ENCODE assay signal across 25 cellular contexts in genomic region chr12:79841878-79842265, GRCh38.
DNase-seq lines count a peak whose midpoint lies in the region; ATAC-seq, FAIRE-seq and TF ChIP-seq lines count a peak whose summit lies in the region.
"Had no signal": no experiment of that assay in that cellular context is flagged by ENCODE, and none has a peak within 500 bp of the region (broad histone marks: within the 10 kb centered on the region; RNA-seq: fewer than 3 reads in every experiment).

No MANE protein-coding gene starts in this region.

- no peaks in the 10 kb centered on the region for H3K27me3 Mint-ChIP-seq in CD4-positive, alpha-beta T cell
- H3K27me3 Mint-ChIP-seq: activated CD4-positive, alpha-beta T cell treated with anti-CD3 and anti-CD28 coated beads for 36 hours had no signal

- H3K4me3 ChIP-seq in mesendoderm (ENCODE audit: low read length) = no peak overlapping the region
- H3K4me3 ChIP-seq in mammary epithelial cell (replicated peaks in 1 of 3; ENCODE audit: insufficient read depth in 1 of 3, low read depth in 2 of 3, low read length in 3 of 3) = no peak overlapping the region
- H3K4me3 ChIP-seq: colonic mucosa, uterus had no signal

- H4K8ac ChIP-seq in mesendoderm (ENCODE audit: low read depth, low read length) = no peak overlapping the region

- no peak overlapping the region for H3K4ac ChIP-seq in mesendoderm (ENCODE audit: low read depth, low read length)

- H3K9ac ChIP-seq in mesendoderm (ENCODE audit: low read length) (no peak overlapping the region), mammary epithelial cell (ENCODE audit: insufficient read depth, low read length) (no peak overlapping the region)

- H3K36me3 ChIP-seq in mesendoderm (ENCODE audit: control insufficient read depth, insufficient read depth, low read length) = no peaks in the 10 kb centered on the region
- H3K36me3 ChIP-seq in mammary epithelial cell (ENCODE audit: insufficient read depth, low read length) = peaks cover 5% of the 10 kb centered on the region
- H3K36me3 ChIP-seq: colonic mucosa, uterus had no signal

- no peak overlapping the region for H2BK15ac ChIP-seq in mesendoderm (replicated peaks; ENCODE audit: low read depth)

- H3K23ac ChIP-seq in mesendoderm (ENCODE audit: low read length) = no peak overlapping the region

- H2AFZ ChIP-seq in mammary epithelial cell (ENCODE audit: low read depth, low read length) = no peak overlapping the region

- BruUV-seq in mammary epithelial cell (replicated peaks; lab: Mats Ljungman, UMichigan) = no TSS peak

- H3K79me2 ChIP-seq in mesendoderm (ENCODE audit: control insufficient read depth, insufficient read depth, low read length) = peaks cover 1% of the 10 kb centered on the region
- H3K79me2 ChIP-seq in mammary epithelial cell (ENCODE audit: insufficient read depth, low read length) = peaks cover 69% of the 10 kb centered on the region

- H3K9me3 ChIP-seq in CD4-positive, alpha-beta T cell (ENCODE audit: control insufficient read depth, low read length) = peaks cover 9% of the 10 kb centered on the region
- H3K9me3 ChIP-seq in mammary epithelial cell (replicated peaks; ENCODE audit: insufficient read depth, low read length) = peaks cover 7% of the 10 kb centered on the region
- H3K9me3 ChIP-seq: colonic mucosa, uterus had no signal

- POLR2A ChIA-PET in CD4-positive, alpha-beta T cell (lab: Charles Lee) = interaction anchor here (0.7 kb wide), 1 partner anchor 436 kb away, joined by 4 read pairs; no protein-coding TSS in a partner anchor

- no peak overlapping the region for H2AK5ac ChIP-seq in mesendoderm (ENCODE audit: low read length)

- H3K9me3 Mint-ChIP-seq in CD4-positive, alpha-beta T cell = peaks cover 13% of the 10 kb centered on the region

- no peak overlapping the region for H3K27ac ChIP-seq in CD4-positive, alpha-beta T cell (ENCODE audit: low read depth, low read length)
- H3K27ac ChIP-seq in angular gyrus (ENCODE audit: low read depth, low read length) = peak overlapping the region; percentile 70
- H3K27ac ChIP-seq in mesendoderm (ENCODE audit: low read depth, low read length) = no peak overlapping the region
- H3K27ac ChIP-seq in mammary epithelial cell (ENCODE audit: insufficient read depth, low read depth, low read length) = no peak overlapping the region
- H3K27ac ChIP-seq: brain microvascular endothelial cell, colonic mucosa had no signal

- TF ChIP-seq POLR2A in GM12891 (IDR thresholded peaks at IDR 0.05; ENCODE audit: low read depth, low read length) = no peak

- ATAC-seq in CD4-positive, alpha-beta T cell (ENCODE audit: poor library complexity) = no peak

- H3K36me3 Mint-ChIP-seq in CD4-positive, alpha-beta T cell (ENCODE audit: low read depth) = peaks cover 86% of the 10 kb centered on the region

- DNase-seq in CD4-positive, alpha-beta T cell = no peak
- DNase-seq in GM12891 (ENCODE audit: insufficient read length, low spot score) = no peak
- DNase-seq in mesendoderm = no peak
- DNase-seq in mammary epithelial cell = no peak
- DNase-seq in T-helper 9 cell = no peak
- DNase-seq in amniotic stem cell (lab: John Stamatoyannopoulos, UW) = no peak
- DNase-seq: activated CD4-positive, alpha-beta T cell treated with anti-CD3 and anti-CD28 coated beads for 36 hours; activated CD8-positive, alpha-beta memory T cell treated with anti-CD3 and anti-CD28 coated beads, Interleukin-2, amount 50 U/mL, for 4 hours; activated effector memory CD4-positive, alpha-beta T cell treated with anti-CD3 and anti-CD28 coated beads, Interleukin-2, amount 50 U/mL, for 16 hours; brain microvascular endothelial cell; colonic mucosa; DMS79 treated with DMSO at 0.1 percent for 48 hours; glutamatergic neuron; GOT3; midbrain; NCI-H1092 treated with DMSO at 0.1 percent for 48 hours; NCI-H2029; NCI-H82; nephron progenitor cell; OCI-M1; posterior cingulate gyrus; SHP77; uterus had no signal

- H3K4me1 ChIP-seq in mesendoderm (ENCODE audit: control insufficient read depth, low read depth, low read length) (no peaks in the 10 kb centered on the region), mammary epithelial cell (ENCODE audit: insufficient read depth, low read length) (peaks cover 14% of the 10 kb centered on the region)
- H3K4me1 ChIP-seq: colonic mucosa, uterus had no signal

- intact Hi-C loops in CD4-positive, alpha-beta T cell (cut with DNase I, micrococcal nuclease) = no loop called here
- intact Hi-C loops in mammary epithelial cell (cut with micrococcal nuclease) = no loop called here

- H2BK120ac ChIP-seq in mesendoderm (ENCODE audit: low read depth, low read length) = no peak overlapping the region

- no peak overlapping the region for H3K18ac ChIP-seq in mesendoderm (ENCODE audit: low read length)

- peaks cover 6% of the 10 kb centered on the region for H3K79me1 ChIP-seq in mesendoderm (ENCODE audit: low read length)

- H2BK5ac ChIP-seq in mesendoderm (ENCODE audit: low read length) = no peak overlapping the region

- CTCF ChIA-PET in CD4-positive, alpha-beta T cell (lab: Charles Lee) = no interaction called here
- CTCF ChIA-PET in mammary epithelial cell (lab: Charles Lee; ENCODE audit: low non-redundant PET) = no interaction called here

- peaks cover 51% of the 10 kb centered on the region for H3K4me1 Mint-ChIP-seq in CD4-positive, alpha-beta T cell (ENCODE audit: low read depth)

- peak overlapping the region; percentile 39 for H3K56ac ChIP-seq in mesendoderm (ENCODE audit: low read length)

- peak; percentile 28 for FAIRE-seq in GM12891 (lab: Jason Lieb, UNC)

- TF ChIP-seq CTCF in CD4-positive, alpha-beta T cell (IDR thresholded peaks at IDR 0.05) = no peak
- TF ChIP-seq CTCF in mammary epithelial cell (conservative IDR thresholded peaks at IDR 0.05 in 1 of 2, IDR thresholded peaks at IDR 0.05 in 1 of 2; ENCODE audit: extremely low read depth in 1 of 2, insufficient read depth in 1 of 2, low read depth in 1 of 2, low read length in 2 of 2) = no peak

- no peaks in the 10 kb centered on the region for H3K27me3 ChIP-seq in CD4-positive, alpha-beta T cell (ENCODE audit: control insufficient read depth, insufficient read depth, low read length)
- no peaks in the 10 kb centered on the region for H3K27me3 ChIP-seq in mesendoderm (ENCODE audit: insufficient read depth, low read length, poor library complexity)
- no peaks in the 10 kb centered on the region for H3K27me3 ChIP-seq in mammary epithelial cell (ENCODE audit: insufficient read depth, low read length)
- H3K27me3 ChIP-seq: brain microvascular endothelial cell, colonic mucosa, uterus had no signal

- dilution Hi-C loops in mammary epithelial cell (cut with HindIII; ENCODE audit: low sequenced_read_pairs) = no loop called here

- no peaks in the 10 kb centered on the region for H4K20me1 ChIP-seq in mammary epithelial cell (ENCODE audit: insufficient read depth, low read length)

- H3K27ac Mint-ChIP-seq in CD4-positive, alpha-beta T cell = peak overlapping the region; percentile 40
- H3K27ac Mint-ChIP-seq: activated CD4-positive, alpha-beta T cell treated with anti-CD3 and anti-CD28 coated beads for 36 hours; stimulated activated effector memory CD8-positive, alpha-beta T cell treated with anti-CD3 and anti-CD28 coated beads, Interleukin-12 subunit alpha, Interleukin-12 subunit beta, amount 100 ng/mL, for 72 hours had no signal

- no peak overlapping the region for H4K5ac ChIP-seq in mesendoderm (ENCODE audit: low read length)

- H3K4me2 ChIP-seq in mesendoderm (ENCODE audit: low read length) (no peak overlapping the region), mammary epithelial cell (ENCODE audit: insufficient read depth, low read depth, low read length) (no peak overlapping the region)

- no peak overlapping the region for H3K4me3 Mint-ChIP-seq in CD4-positive, alpha-beta T cell
- H3K4me3 Mint-ChIP-seq: activated CD4-positive, alpha-beta T cell treated with anti-CD3 and anti-CD28 coated beads for 36 hours; nephron progenitor cell; stimulated activated effector memory CD8-positive, alpha-beta T cell treated with anti-CD3 and anti-CD28 coated beads, Interleukin-12 subunit alpha, Interleukin-12 subunit beta, amount 100 ng/mL, for 72 hours had no signal

- WGBS in mesendoderm (ENCODE audit: extremely low coverage, insufficient coverage, low lambda C conversion rate) = no CpG with 5 or more reads among the region's 4 CpGs
- 75% methylated on average over 4 of the region's 4 CpGs for WGBS in mammary epithelial cell (ENCODE audit: low coverage, missing lambda C conversion rate)

- in situ Hi-C loops in mammary epithelial cell (cut with MboI; ENCODE audit: low sequenced_read_pairs in 2 of 2) = no loop called here

TF ChIP-seq in GM12891, 5 proteins besides CTCF, POLR2A, EP300 and RAD21:
- no peak for TF ChIP-seq POU2F2 (IDR thresholded peaks at IDR 0.05; ENCODE audit: low read depth, low read length)
- no peak for TF ChIP-seq POLR2AphosphoS5 (IDR thresholded peaks at IDR 0.05; ENCODE audit: low read depth, low read length)
- TF ChIP-seq PAX5 (IDR thresholded peaks at IDR 0.05; ENCODE audit: insufficient read depth, low read length, severe bottlenecking) = no peak
- TF ChIP-seq SPI1 (IDR thresholded peaks at IDR 0.05; ENCODE audit: low read depth, low read length) = no peak
- no peak for TF ChIP-seq TAF1 (IDR thresholded peaks at IDR 0.05; ENCODE audit: low read depth, low read length)
TF ChIP-seq in GM12891: peak in this region for 0.
